In the genomic region with DNA sequence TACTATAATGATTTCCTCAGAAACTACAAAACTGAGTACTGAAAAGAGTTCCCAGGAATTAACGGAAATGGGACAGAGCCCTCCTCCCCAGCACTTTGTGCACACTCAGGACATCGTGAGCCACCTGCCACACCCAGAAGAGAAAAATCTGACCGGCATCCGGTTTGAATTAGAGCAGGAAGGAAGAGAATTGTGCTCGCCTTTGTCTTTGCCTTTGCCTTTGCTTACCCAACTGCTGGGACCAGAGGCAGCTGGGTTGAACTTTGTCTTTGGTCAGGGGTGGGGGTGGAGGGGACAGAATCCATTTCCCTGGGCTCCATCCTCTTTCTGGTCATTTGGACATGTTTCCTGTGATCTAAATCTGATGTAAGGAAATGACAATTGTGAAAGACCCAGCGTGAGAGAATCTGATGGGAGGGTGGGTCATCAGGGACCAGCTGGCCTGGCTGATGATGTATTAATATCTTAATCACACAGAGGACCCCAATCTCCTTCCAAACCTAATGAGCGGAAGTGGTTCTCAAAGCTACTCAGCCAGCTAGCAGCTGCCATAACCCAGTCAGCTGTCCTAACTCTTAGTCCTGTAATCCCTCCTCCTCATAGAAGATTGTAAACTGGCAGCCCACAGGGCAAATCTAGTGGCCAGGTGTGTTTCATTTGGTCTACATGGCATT, we compare ENCODE assay signal across 1 cellular context.
TF ChIP-seq lines count a peak whose summit lies in the region.

No MANE protein-coding gene starts in this region.

TF ChIP-seq in HepG2, 621 proteins besides CTCF, POLR2A, EP300 and RAD21 (continued from another document and continues in another):
- TF ChIP-seq, protein P1, sequence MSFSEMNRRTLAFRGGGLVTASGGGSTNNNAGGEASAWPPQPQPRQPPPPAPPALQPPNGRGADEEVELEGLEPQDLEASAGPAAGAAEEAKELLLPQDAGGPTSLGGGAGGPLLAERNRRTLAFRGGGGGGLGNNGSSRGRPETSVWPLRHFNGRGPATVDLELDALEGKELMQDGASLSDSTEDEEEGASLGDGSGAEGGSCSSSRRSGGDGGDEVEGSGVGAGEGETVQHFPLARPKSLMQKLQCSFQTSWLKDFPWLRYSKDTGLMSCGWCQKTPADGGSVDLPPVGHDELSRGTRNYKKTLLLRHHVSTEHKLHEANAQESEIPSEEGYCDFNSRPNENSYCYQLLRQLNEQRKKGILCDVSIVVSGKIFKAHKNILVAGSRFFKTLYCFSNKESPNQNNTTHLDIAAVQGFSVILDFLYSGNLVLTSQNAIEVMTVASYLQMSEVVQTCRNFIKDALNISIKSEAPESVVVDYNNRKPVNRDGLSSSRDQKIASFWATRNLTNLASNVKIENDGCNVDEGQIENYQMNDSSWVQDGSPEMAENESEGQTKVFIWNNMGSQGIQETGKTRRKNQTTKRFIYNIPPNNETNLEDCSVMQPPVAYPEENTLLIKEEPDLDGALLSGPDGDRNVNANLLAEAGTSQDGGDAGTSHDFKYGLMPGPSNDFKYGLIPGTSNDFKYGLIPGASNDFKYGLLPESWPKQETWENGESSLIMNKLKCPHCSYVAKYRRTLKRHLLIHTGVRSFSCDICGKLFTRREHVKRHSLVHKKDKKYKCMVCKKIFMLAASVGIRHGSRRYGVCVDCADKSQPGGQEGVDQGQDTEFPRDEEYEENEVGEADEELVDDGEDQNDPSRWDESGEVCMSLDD (CRISPR knock-in tag; IDR thresholded peaks at IDR 0.05; ENCODE audit: borderline replicate concordance): no peak
- TF ChIP-seq SRSF4 (IDR thresholded peaks at IDR 0.05; ENCODE audit: low read depth, low read length, poor library complexity, severe bottlenecking): no peak
- TF ChIP-seq, protein P2, sequence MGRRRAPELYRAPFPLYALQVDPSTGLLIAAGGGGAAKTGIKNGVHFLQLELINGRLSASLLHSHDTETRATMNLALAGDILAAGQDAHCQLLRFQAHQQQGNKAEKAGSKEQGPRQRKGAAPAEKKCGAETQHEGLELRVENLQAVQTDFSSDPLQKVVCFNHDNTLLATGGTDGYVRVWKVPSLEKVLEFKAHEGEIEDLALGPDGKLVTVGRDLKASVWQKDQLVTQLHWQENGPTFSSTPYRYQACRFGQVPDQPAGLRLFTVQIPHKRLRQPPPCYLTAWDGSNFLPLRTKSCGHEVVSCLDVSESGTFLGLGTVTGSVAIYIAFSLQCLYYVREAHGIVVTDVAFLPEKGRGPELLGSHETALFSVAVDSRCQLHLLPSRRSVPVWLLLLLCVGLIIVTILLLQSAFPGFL (CRISPR knock-in tag; IDR thresholded peaks at IDR 0.05): no peak
- peak; percentile 16 for TF ChIP-seq YY1 (IDR thresholded peaks at IDR 0.05; ENCODE audit: insufficient read depth, insufficient replicate concordance, low read depth, low read length)
- TF ChIP-seq, protein P3, sequence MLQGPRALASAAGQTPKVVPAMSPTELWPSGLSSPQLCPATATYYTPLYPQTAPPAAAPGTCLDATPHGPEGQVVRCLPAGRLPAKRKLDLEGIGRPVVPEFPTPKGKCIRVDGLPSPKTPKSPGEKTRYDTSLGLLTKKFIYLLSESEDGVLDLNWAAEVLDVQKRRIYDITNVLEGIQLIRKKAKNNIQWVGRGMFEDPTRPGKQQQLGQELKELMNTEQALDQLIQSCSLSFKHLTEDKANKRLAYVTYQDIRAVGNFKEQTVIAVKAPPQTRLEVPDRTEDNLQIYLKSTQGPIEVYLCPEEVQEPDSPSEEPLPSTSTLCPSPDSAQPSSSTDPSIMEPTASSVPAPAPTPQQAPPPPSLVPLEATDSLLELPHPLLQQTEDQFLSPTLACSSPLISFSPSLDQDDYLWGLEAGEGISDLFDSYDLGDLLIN (CRISPR knock-in tag; IDR thresholded peaks at IDR 0.05; ENCODE audit: borderline replicate concordance): no peak
- TF ChIP-seq ZNF556 (CRISPR knock-in tag; IDR thresholded peaks at IDR 0.05; ENCODE audit: borderline replicate concordance): no peak
- TF ChIP-seq, protein P4, sequence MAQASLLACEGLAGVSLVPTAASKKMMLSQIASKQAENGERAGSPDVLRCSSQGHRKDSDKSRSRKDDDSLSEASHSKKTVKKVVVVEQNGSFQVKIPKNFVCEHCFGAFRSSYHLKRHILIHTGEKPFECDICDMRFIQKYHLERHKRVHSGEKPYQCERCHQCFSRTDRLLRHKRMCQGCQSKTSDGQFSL (CRISPR knock-in tag; IDR thresholded peaks at IDR 0.05): no peak
- no peak for TF ChIP-seq CHD2 (IDR thresholded peaks at IDR 0.05; ENCODE audit: low read depth, low read length)
- peak; percentile 27; the same call in 1 of the 2 replicates for TF ChIP-seq ZMYM3 (CRISPR knock-in tag; IDR thresholded peaks at IDR 0.05)
- TF ChIP-seq, protein P5, sequence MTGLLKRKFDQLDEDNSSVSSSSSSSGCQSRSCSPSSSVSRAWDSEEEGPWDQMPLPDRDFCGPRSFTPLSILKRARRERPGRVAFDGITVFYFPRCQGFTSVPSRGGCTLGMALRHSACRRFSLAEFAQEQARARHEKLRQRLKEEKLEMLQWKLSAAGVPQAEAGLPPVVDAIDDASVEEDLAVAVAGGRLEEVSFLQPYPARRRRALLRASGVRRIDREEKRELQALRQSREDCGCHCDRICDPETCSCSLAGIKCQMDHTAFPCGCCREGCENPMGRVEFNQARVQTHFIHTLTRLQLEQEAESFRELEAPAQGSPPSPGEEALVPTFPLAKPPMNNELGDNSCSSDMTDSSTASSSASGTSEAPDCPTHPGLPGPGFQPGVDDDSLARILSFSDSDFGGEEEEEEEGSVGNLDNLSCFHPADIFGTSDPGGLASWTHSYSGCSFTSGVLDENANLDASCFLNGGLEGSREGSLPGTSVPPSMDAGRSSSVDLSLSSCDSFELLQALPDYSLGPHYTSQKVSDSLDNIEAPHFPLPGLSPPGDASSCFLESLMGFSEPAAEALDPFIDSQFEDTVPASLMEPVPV (CRISPR knock-in tag; IDR thresholded peaks at IDR 0.05): no peak
- TF ChIP-seq, protein P6, sequence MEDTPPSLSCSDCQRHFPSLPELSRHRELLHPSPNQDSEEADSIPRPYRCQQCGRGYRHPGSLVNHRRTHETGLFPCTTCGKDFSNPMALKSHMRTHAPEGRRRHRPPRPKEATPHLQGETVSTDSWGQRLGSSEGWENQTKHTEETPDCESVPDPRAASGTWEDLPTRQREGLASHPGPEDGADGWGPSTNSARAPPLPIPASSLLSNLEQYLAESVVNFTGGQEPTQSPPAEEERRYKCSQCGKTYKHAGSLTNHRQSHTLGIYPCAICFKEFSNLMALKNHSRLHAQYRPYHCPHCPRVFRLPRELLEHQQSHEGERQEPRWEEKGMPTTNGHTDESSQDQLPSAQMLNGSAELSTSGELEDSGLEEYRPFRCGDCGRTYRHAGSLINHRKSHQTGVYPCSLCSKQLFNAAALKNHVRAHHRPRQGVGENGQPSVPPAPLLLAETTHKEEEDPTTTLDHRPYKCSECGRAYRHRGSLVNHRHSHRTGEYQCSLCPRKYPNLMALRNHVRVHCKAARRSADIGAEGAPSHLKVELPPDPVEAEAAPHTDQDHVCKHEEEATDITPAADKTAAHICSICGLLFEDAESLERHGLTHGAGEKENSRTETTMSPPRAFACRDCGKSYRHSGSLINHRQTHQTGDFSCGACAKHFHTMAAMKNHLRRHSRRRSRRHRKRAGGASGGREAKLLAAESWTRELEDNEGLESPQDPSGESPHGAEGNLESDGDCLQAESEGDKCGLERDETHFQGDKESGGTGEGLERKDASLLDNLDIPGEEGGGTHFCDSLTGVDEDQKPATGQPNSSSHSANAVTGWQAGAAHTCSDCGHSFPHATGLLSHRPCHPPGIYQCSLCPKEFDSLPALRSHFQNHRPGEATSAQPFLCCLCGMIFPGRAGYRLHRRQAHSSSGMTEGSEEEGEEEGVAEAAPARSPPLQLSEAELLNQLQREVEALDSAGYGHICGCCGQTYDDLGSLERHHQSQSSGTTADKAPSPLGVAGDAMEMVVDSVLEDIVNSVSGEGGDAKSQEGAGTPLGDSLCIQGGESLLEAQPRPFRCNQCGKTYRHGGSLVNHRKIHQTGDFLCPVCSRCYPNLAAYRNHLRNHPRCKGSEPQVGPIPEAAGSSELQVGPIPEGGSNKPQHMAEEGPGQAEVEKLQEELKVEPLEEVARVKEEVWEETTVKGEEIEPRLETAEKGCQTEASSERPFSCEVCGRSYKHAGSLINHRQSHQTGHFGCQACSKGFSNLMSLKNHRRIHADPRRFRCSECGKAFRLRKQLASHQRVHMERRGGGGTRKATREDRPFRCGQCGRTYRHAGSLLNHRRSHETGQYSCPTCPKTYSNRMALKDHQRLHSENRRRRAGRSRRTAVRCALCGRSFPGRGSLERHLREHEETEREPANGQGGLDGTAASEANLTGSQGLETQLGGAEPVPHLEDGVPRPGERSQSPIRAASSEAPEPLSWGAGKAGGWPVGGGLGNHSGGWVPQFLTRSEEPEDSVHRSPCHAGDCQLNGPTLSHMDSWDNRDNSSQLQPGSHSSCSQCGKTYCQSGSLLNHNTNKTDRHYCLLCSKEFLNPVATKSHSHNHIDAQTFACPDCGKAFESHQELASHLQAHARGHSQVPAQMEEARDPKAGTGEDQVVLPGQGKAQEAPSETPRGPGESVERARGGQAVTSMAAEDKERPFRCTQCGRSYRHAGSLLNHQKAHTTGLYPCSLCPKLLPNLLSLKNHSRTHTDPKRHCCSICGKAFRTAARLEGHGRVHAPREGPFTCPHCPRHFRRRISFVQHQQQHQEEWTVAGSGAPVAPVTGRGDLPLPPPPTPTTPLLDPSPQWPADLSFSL (CRISPR knock-in tag; IDR thresholded peaks at IDR 0.05): no peak
- TF ChIP-seq ZNF274 (CRISPR knock-in tag; IDR thresholded peaks at IDR 0.05): no peak
- no peak for TF ChIP-seq ATF1 (CRISPR knock-in tag; IDR thresholded peaks at IDR 0.05)
- TF ChIP-seq ZNF430 (CRISPR knock-in tag; IDR thresholded peaks at IDR 0.05): no peak
- TF ChIP-seq, protein P7, sequence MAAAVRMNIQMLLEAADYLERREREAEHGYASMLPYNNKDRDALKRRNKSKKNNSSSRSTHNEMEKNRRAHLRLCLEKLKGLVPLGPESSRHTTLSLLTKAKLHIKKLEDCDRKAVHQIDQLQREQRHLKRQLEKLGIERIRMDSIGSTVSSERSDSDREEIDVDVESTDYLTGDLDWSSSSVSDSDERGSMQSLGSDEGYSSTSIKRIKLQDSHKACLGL (CRISPR knock-in tag; IDR thresholded peaks at IDR 0.05): no peak
- TF ChIP-seq HMG20A (CRISPR knock-in tag; IDR thresholded peaks at IDR 0.05; ENCODE audit: borderline replicate concordance): no peak
- TF ChIP-seq FOXJ3 (CRISPR knock-in tag; IDR thresholded peaks at IDR 0.05; ENCODE audit: borderline replicate concordance): peak; percentile 7; the same call in 1 of the 2 replicates
- TF ChIP-seq, protein P8, sequence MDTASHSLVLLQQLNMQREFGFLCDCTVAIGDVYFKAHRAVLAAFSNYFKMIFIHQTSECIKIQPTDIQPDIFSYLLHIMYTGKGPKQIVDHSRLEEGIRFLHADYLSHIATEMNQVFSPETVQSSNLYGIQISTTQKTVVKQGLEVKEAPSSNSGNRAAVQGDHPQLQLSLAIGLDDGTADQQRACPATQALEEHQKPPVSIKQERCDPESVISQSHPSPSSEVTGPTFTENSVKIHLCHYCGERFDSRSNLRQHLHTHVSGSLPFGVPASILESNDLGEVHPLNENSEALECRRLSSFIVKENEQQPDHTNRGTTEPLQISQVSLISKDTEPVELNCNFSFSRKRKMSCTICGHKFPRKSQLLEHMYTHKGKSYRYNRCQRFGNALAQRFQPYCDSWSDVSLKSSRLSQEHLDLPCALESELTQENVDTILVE (CRISPR knock-in tag; IDR thresholded peaks at IDR 0.05): no peak; the same call in 1 of the 2 replicates
- TF ChIP-seq, protein P9, sequence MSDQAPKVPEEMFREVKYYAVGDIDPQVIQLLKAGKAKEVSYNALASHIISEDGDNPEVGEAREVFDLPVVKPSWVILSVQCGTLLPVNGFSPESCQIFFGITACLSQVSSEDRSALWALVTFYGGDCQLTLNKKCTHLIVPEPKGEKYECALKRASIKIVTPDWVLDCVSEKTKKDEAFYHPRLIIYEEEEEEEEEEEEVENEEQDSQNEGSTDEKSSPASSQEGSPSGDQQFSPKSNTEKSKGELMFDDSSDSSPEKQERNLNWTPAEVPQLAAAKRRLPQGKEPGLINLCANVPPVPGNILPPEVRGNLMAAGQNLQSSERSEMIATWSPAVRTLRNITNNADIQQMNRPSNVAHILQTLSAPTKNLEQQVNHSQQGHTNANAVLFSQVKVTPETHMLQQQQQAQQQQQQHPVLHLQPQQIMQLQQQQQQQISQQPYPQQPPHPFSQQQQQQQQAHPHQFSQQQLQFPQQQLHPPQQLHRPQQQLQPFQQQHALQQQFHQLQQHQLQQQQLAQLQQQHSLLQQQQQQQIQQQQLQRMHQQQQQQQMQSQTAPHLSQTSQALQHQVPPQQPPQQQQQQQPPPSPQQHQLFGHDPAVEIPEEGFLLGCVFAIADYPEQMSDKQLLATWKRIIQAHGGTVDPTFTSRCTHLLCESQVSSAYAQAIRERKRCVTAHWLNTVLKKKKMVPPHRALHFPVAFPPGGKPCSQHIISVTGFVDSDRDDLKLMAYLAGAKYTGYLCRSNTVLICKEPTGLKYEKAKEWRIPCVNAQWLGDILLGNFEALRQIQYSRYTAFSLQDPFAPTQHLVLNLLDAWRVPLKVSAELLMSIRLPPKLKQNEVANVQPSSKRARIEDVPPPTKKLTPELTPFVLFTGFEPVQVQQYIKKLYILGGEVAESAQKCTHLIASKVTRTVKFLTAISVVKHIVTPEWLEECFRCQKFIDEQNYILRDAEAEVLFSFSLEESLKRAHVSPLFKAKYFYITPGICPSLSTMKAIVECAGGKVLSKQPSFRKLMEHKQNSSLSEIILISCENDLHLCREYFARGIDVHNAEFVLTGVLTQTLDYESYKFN (CRISPR knock-in tag; conservative IDR thresholded peaks at IDR 0.05): peak; percentile 89
- TF ChIP-seq, protein P10, sequence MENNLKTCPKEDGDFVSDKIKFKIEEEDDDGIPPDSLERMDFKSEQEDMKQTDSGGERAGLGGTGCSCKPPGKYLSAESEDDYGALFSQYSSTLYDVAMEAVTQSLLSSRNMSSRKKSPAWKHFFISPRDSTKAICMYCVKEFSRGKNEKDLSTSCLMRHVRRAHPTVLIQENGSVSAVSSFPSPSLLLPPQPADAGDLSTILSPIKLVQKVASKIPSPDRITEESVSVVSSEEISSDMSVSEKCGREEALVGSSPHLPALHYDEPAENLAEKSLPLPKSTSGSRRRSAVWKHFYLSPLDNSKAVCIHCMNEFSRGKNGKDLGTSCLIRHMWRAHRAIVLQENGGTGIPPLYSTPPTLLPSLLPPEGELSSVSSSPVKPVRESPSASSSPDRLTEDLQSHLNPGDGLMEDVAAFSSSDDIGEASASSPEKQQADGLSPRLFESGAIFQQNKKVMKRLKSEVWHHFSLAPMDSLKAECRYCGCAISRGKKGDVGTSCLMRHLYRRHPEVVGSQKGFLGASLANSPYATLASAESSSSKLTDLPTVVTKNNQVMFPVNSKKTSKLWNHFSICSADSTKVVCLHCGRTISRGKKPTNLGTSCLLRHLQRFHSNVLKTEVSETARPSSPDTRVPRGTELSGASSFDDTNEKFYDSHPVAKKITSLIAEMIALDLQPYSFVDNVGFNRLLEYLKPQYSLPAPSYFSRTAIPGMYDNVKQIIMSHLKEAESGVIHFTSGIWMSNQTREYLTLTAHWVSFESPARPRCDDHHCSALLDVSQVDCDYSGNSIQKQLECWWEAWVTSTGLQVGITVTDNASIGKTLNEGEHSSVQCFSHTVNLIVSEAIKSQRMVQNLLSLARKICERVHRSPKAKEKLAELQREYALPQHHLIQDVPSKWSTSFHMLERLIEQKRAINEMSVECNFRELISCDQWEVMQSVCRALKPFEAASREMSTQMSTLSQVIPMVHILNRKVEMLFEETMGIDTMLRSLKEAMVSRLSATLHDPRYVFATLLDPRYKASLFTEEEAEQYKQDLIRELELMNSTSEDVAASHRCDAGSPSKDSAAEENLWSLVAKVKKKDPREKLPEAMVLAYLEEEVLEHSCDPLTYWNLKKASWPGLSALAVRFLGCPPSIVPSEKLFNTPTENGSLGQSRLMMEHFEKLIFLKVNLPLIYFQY (CRISPR knock-in tag; IDR thresholded peaks at IDR 0.05; ENCODE audit: borderline replicate concordance): no peak
